12 cellular contexts compared by ENCODE assay signal in the genomic region with DNA sequence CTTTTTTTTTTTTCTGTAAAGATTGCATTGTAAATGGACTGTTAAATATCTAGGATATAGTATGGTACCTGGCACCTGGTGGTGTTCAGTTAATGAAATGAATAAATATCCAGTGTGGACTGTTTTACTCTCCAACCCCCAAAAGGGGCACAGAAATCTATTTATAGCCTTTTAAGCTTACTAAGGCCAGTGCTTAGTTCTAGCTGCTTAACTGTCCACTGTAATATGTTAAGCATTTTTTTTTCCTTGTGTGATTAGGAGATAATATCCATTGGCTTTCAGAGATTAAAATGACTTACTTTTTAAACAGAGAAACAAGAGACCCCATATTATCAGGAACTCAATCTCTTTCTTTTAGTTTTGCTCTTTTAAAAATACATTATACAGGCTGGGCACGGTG.
DNase-seq lines count a peak whose midpoint lies in the region; ATAC-seq and TF ChIP-seq lines count a peak whose summit lies in the region.
"Had no signal": no experiment of that assay in that cellular context is flagged by ENCODE, and none has a peak within 500 bp of the region (broad histone marks: within the 10 kb centered on the region; RNA-seq: fewer than 3 reads in every experiment).

No MANE protein-coding gene starts in this region.

- peaks cover 35% of the 10 kb centered on the region for H3F3A ChIP-seq in DOHH2 (ENCODE audit: control insufficient read depth, insufficient read depth)
- H3F3A ChIP-seq in OCI-LY1 (ENCODE audit: insufficient read depth, low read length) = peaks cover 12% of the 10 kb centered on the region; the same call in 1 of the 2 replicates

- H3K9ac ChIP-seq in OCI-LY1 (ENCODE audit: low read length) (no peak overlapping the region), endodermal cell (ENCODE audit: extremely low read depth, low read length, poor library complexity, severe bottlenecking) (no peak overlapping the region)

- H3K9me2 ChIP-seq in DOHH2 (replicated peaks; ENCODE audit: control insufficient read depth, low read length) (no peaks in the 10 kb centered on the region), OCI-LY1 (ENCODE audit: low read depth, low read length) (no peaks in the 10 kb centered on the region)

- no peak overlapping the region for H3K4me3 Mint-ChIP-seq in endodermal cell
- no peak overlapping the region for H3K4me3 Mint-ChIP-seq in naive thymus-derived CD4-positive, alpha-beta T cell
- H3K4me3 Mint-ChIP-seq: CD14-positive monocyte; CD8-positive, alpha-beta T cell had no signal

- no peak for ATAC-seq in HG02884 (IDR thresholded peaks at IDR 0.05; ENCODE audit: unreplicated experiment)
- ATAC-seq in naive thymus-derived CD4-positive, alpha-beta T cell = no peak
- ATAC-seq: CD8-positive, alpha-beta T cell; HCT116 had no signal

- POLR2A ChIA-PET in naive thymus-derived CD4-positive, alpha-beta T cell (lab: Charles Lee) = interaction anchor here (0.7 kb wide), 1 partner anchor 120 kb away, joined by 3 read pairs; no protein-coding TSS in a partner anchor

- intact Hi-C loops in naive thymus-derived CD4-positive, alpha-beta T cell (cut with micrococcal nuclease) = no loop called here

- peaks cover 71% of the 10 kb centered on the region for H3K36me3 ChIP-seq in DOHH2 (ENCODE audit: control insufficient read depth, low read length)
- H3K36me3 ChIP-seq in OCI-LY1 (ENCODE audit: insufficient read depth, low read length) = peaks cover 76% of the 10 kb centered on the region
- H3K36me3 ChIP-seq in endodermal cell (ENCODE audit: control insufficient read depth, insufficient read depth, low read length) = peaks cover 94% of the 10 kb centered on the region
- H3K36me3 ChIP-seq in naive thymus-derived CD4-positive, alpha-beta T cell (ENCODE audit: control insufficient read depth in 2 of 3, insufficient read depth in 3 of 3, low read length in 3 of 3) = no peaks in the 10 kb centered on the region

- H3K27me3 ChIP-seq in DOHH2 (ENCODE audit: control insufficient read depth, low read length) (no peaks in the 10 kb centered on the region), OCI-LY1 (ENCODE audit: insufficient read depth, low read length) (no peaks in the 10 kb centered on the region), endodermal cell (ENCODE audit: control insufficient read depth, insufficient read depth, low read length, poor library complexity, severe bottlenecking) (no peaks in the 10 kb centered on the region)
- no peaks in the 10 kb centered on the region for H3K27me3 ChIP-seq in naive thymus-derived CD4-positive, alpha-beta T cell (ENCODE audit: control insufficient read depth in 2 of 2, insufficient read depth in 2 of 2, low read length in 2 of 2)

- H3K27ac ChIP-seq in DOHH2 (ENCODE audit: low read depth, low read length) = peak overlapping the region; percentile 99
- H3K27ac ChIP-seq in OCI-LY1 (ENCODE audit: low read depth, low read length, poor library complexity, severe bottlenecking) = peak overlapping the region; percentile 99
- H3K27ac ChIP-seq in endodermal cell (ENCODE audit: low read depth, low read length) = no peak overlapping the region
- H3K27ac ChIP-seq in naive thymus-derived CD4-positive, alpha-beta T cell (ENCODE audit: low read depth, low read length) = no peak overlapping the region

- H3K4me1 Mint-ChIP-seq in endodermal cell = peaks cover 17% of the 10 kb centered on the region
- H3K4me1 Mint-ChIP-seq in naive thymus-derived CD4-positive, alpha-beta T cell = no peaks in the 10 kb centered on the region
- H3K4me1 Mint-ChIP-seq: CD14-positive monocyte had no signal

- H3K4me3 ChIP-seq in DOHH2 (ENCODE audit: low read length) (peak overlapping the region; percentile 25; the same call in 1 of the 2 replicates), OCI-LY1 (ENCODE audit: low read depth, low read length, poor library complexity, severe bottlenecking) (no peak overlapping the region), endodermal cell (ENCODE audit: low read length) (no peak overlapping the region)
- H3K4me3 ChIP-seq in naive thymus-derived CD4-positive, alpha-beta T cell (ENCODE audit: low read length) = no peak overlapping the region

- peaks cover 87% of the 10 kb centered on the region for H3K4me1 ChIP-seq in DOHH2 (ENCODE audit: control insufficient read depth, low read length)
- H3K4me1 ChIP-seq in OCI-LY1 (ENCODE audit: insufficient read depth, low read length, severe bottlenecking) = peaks cover 78% of the 10 kb centered on the region
- no peaks in the 10 kb centered on the region for H3K4me1 ChIP-seq in endodermal cell (ENCODE audit: control insufficient read depth, insufficient read depth, low read length)
- no peaks in the 10 kb centered on the region for H3K4me1 ChIP-seq in naive thymus-derived CD4-positive, alpha-beta T cell (ENCODE audit: control insufficient read depth in 2 of 2, insufficient read depth in 2 of 2, low read length in 2 of 2)

- H4K20me1 ChIP-seq in DOHH2 (ENCODE audit: control insufficient read depth, insufficient read depth, low read depth, low read length) (no peaks in the 10 kb centered on the region), OCI-LY1 (ENCODE audit: insufficient read depth, low read length) (no peaks in the 10 kb centered on the region)

- DNase-seq in endodermal cell (no peak), activated gamma-delta T cell treated with Interleukin-2 at 50 U/mL for 16 hours (no peak), DMS53 (lab: John Stamatoyannopoulos, UW) (no peak)
- DNase-seq in naive thymus-derived CD4-positive, alpha-beta T cell = no peak
- DNase-seq: CD8-positive, alpha-beta T cell; COR-L47; IMR-90 had no signal

- H3K27ac Mint-ChIP-seq in endodermal cell = peak overlapping the region; percentile 35
- H3K27ac Mint-ChIP-seq in naive thymus-derived CD4-positive, alpha-beta T cell = no peak overlapping the region
- H3K27ac Mint-ChIP-seq: CD8-positive, alpha-beta T cell had no signal

- H3K9me3 ChIP-seq in DOHH2 (ENCODE audit: control insufficient read depth, insufficient read depth, low read length) = no peaks in the 10 kb centered on the region
- H3K9me3 ChIP-seq in OCI-LY1 (ENCODE audit: low read length) = no peaks in the 10 kb centered on the region
- H3K9me3 ChIP-seq in endodermal cell (ENCODE audit: control insufficient read depth, low read length) = no peaks in the 10 kb centered on the region
- H3K9me3 ChIP-seq in naive thymus-derived CD4-positive, alpha-beta T cell (ENCODE audit: control insufficient read depth in 2 of 3, low read length in 3 of 3) = no peaks in the 10 kb centered on the region

- no peak overlapping the region for H2AFZ ChIP-seq in OCI-LY1 (ENCODE audit: low read length)

- WGBS in endodermal cell (ENCODE audit: insufficient coverage in 1 of 2, insufficient read length in 1 of 2), 2 experiments = 88 to 90% methylated on average over 1 of the region's 1 CpG

- H3K27me3 Mint-ChIP-seq in endodermal cell (ENCODE audit: insufficient read depth) = no peaks in the 10 kb centered on the region
- H3K27me3 Mint-ChIP-seq in naive thymus-derived CD4-positive, alpha-beta T cell = peaks cover 5 to 16% (median 10%) of the 10 kb centered on the region in 5 donors

- H3K36me3 Mint-ChIP-seq in endodermal cell (ENCODE audit: low read depth) = peaks cover 74% of the 10 kb centered on the region
- H3K36me3 Mint-ChIP-seq in naive thymus-derived CD4-positive, alpha-beta T cell = peaks cover 0 to 4% (median 0%) of the 10 kb centered on the region in 5 donors

- H3K79me2 ChIP-seq in DOHH2 (ENCODE audit: control insufficient read depth, low read length) (peaks cover 34% of the 10 kb centered on the region), OCI-LY1 (ENCODE audit: insufficient read depth, low read length) (no peaks in the 10 kb centered on the region)

- H3K9me3 Mint-ChIP-seq in endodermal cell = no peaks in the 10 kb centered on the region
- no peaks in the 10 kb centered on the region for H3K9me3 Mint-ChIP-seq in naive thymus-derived CD4-positive, alpha-beta T cell
- H3K9me3 Mint-ChIP-seq: CD14-positive monocyte; CD8-positive, alpha-beta T cell had no signal

- H3K4me2 ChIP-seq in DOHH2 (ENCODE audit: low read length) (peak overlapping the region; percentile 44), OCI-LY1 (ENCODE audit: low read length) (no peak overlapping the region)

- CTCF ChIA-PET in naive thymus-derived CD4-positive, alpha-beta T cell (lab: Charles Lee) = no interaction called here

- TF ChIP-seq CTCF in DOHH2 (IDR thresholded peaks at IDR 0.05; ENCODE audit: low read depth, low read length, poor library complexity, severe bottlenecking) = no peak
- no peak for TF ChIP-seq CTCF in OCI-LY1 (IDR thresholded peaks at IDR 0.05; ENCODE audit: low read length)
- TF ChIP-seq CTCF in endodermal cell (conservative IDR thresholded peaks at IDR 0.05) = no peak

Comparison
In these comparisons a context has a peak if more than half of its experiments do, and no peak if none do; other contexts are left out.
1. H3K27ac ChIP-seq: peak in DOHH2 (single experiment) and OCI-LY1 (single experiment); none in endodermal cell (single experiment) and naive thymus-derived CD4-positive, alpha-beta T cell (single experiment).